Comparison of ENCODE assay signal across 20 cellular contexts in genomic region chr17:29659155-29659554, GRCh38. TPM values are rescaled to one million over a fixed set of nuclear protein-coding genes. Genes with fewer than 3 reads are reported as not detected.
DNase-seq lines count a peak whose midpoint lies in the region; ATAC-seq and TF ChIP-seq lines count a peak whose summit lies in the region.
"Had no signal": no experiment of that assay in that cellular context is flagged by ENCODE, and none has a peak within 500 bp of the region (broad histone marks: within the 10 kb centered on the region; RNA-seq: fewer than 3 reads in every experiment).

No MANE protein-coding gene starts in this region.

- H3K4me3 Mint-ChIP-seq in activated T-cell treated with anti-CD3 and anti-CD28 coated beads, Interleukin-2, amount 50 U/mL, for 24 hours: peak overlapping the region; percentile 55
- H3K4me3 Mint-ChIP-seq: neural crest cell had no signal

- no peaks in the 10 kb centered on the region for H3K9me3 ChIP-seq in psoas muscle
- H3K9me3 ChIP-seq: prostate gland had no signal

- 81 to 95% (median 86%) methylated on average over 2 of the region's 2 CpGs for WGBS in psoas muscle, 3 donors

- peak overlapping the region; percentile 90 for H3K27ac Mint-ChIP-seq in activated T-cell treated with anti-CD3 and anti-CD28 coated beads, Interleukin-2, amount 50 U/mL, for 24 hours
- peak overlapping the region; percentile 34 to 46 for H3K27ac Mint-ChIP-seq in activated naive CD4-positive, alpha-beta T cell treated with anti-CD3 and anti-CD28 coated beads, Interleukin-2, amount 50 U/mL, for 72 hours

- no peaks in the 10 kb centered on the region for H3K9me3 Mint-ChIP-seq in activated T-cell treated with anti-CD3 and anti-CD28 coated beads, Interleukin-2, amount 50 U/mL, for 24 hours
- H3K9me3 Mint-ChIP-seq in activated naive CD4-positive, alpha-beta T cell treated with anti-CD3 and anti-CD28 coated beads, Interleukin-2, amount 50 U/mL, for 72 hours: peaks cover 0 to 5% of the 10 kb centered on the region in 2 donors
- H3K9me3 Mint-ChIP-seq: neural crest cell had no signal

- ATAC-seq in activated naive CD4-positive, alpha-beta T cell treated with anti-CD3 and anti-CD28 coated beads, Interleukin-2, amount 50 U/mL, for 72 hours: peak; percentile 84 to 87
- ATAC-seq in psoas muscle: no peak
- ATAC-seq in GM18867 (IDR thresholded peaks at IDR 0.05; ENCODE audit: unreplicated experiment): no peak
- ATAC-seq in sciatic nerve: no peak

- peaks cover 33% of the 10 kb centered on the region for H3K4me1 ChIP-seq in psoas muscle
- H3K4me1 ChIP-seq: prostate gland had no signal

- intact Hi-C loops in psoas muscle (cut with DNase I): no loop called here
- intact Hi-C loops in sciatic nerve (cut with DNase I): no loop called here

- TF ChIP-seq CTCF in psoas muscle (IDR thresholded peaks at IDR 0.05): no peak

- no peak for DNase-seq in activated T-cell treated with anti-CD3 and anti-CD28 coated beads, Interleukin-2, amount 50 U/mL, for 24 hours
- no peak for DNase-seq in activated T-cell treated with anti-CD3 and anti-CD28 coated beads, Interleukin-2, amount 50 U/mL, for 1 hour
- DNase-seq in H4 (ENCODE audit: low spot score) (peak; percentile 39), psoas muscle (no peak), sciatic nerve (ENCODE audit: low spot score) (no peak), NCI-H1105 treated with DMSO at 0.1 percent for 48 hours (lab: John Stamatoyannopoulos, UW) (no peak)
- no peak for DNase-seq in activated naive CD4-positive, alpha-beta T cell treated with anti-CD3 and anti-CD28 coated beads, Interleukin-2, amount 50 U/mL, for 72 hours (ENCODE audit: low spot score in 2 of 2)
- DNase-seq: activated effector memory CD4-positive, alpha-beta T cell treated with Interleukin-2 at 50 U/mL for 16 hours; brain microvascular endothelial cell; cortex of kidney; GOT3; hypothalamus; NCI-H1417 treated with DMSO at 0.1 percent for 48 hours; NCI-H2171; NCI-H82; T-helper 9 cell had no signal

- no peaks in the 10 kb centered on the region for H3K27me3 Mint-ChIP-seq in activated T-cell treated with anti-CD3 and anti-CD28 coated beads, Interleukin-2, amount 50 U/mL, for 24 hours

- no peak overlapping the region for H3K4me3 ChIP-seq in psoas muscle
- H3K4me3 ChIP-seq: prostate gland, smooth muscle cell had no signal

- H3K4me1 Mint-ChIP-seq in activated T-cell treated with anti-CD3 and anti-CD28 coated beads, Interleukin-2, amount 50 U/mL, for 24 hours (ENCODE audit: low read depth): peaks cover 20% of the 10 kb centered on the region
- H3K4me1 Mint-ChIP-seq: neural crest cell had no signal

- H3K27ac ChIP-seq in psoas muscle: peak overlapping the region; percentile 88
- H3K27ac ChIP-seq: brain microvascular endothelial cell, prostate gland had no signal

- H3K36me3 ChIP-seq in psoas muscle (ENCODE audit: insufficient read depth in 1 of 2, low read depth in 1 of 2): peaks cover 2 to 65% of the 10 kb centered on the region in 2 donors
- H3K36me3 ChIP-seq: brain microvascular endothelial cell, prostate gland had no signal

- peaks cover 73% of the 10 kb centered on the region for H3K36me3 Mint-ChIP-seq in activated T-cell treated with anti-CD3 and anti-CD28 coated beads, Interleukin-2, amount 50 U/mL, for 24 hours (ENCODE audit: low read depth)
- H3K36me3 Mint-ChIP-seq in activated naive CD4-positive, alpha-beta T cell treated with anti-CD3 and anti-CD28 coated beads, Interleukin-2, amount 50 U/mL, for 72 hours: peaks cover 0 to 32% of the 10 kb centered on the region in 2 donors

- no peaks in the 10 kb centered on the region for H3K27me3 ChIP-seq in psoas muscle (ENCODE audit: insufficient read depth in 3 of 3, low read length in 2 of 3)
- H3K27me3 ChIP-seq: brain microvascular endothelial cell had no signal

RNA-seq across cellular contexts. Expression of gene CORO6, which starts 36.4 kb away (rescaled TPM):
- total RNA-seq in H4 (2014; rRNA removed; shearing (Covaris generic)): 0.14 and 1.2 TPM in 2 replicates
- 10 to 100 TPM; 17.3 to 47.3 TPM for total RNA-seq in activated naive CD4-positive, alpha-beta T cell treated with anti-CD3 and anti-CD28 coated beads, Interleukin-2, amount 50 U/mL, for 72 hours
- 100 to 1,000 TPM; 478 to 710 (median 557) TPM for total RNA-seq in psoas muscle
- polyA plus RNA-seq in psoas muscle: 100 to 1,000 TPM; 182 to 495 (median 236) TPM
- 21.5 TPM for total RNA-seq in sciatic nerve

Comparison
In these comparisons a context has a peak if more than half of its experiments do, and no peak if none do; other contexts are left out.
1. ATAC-seq: peak in activated naive CD4-positive, alpha-beta T cell treated with anti-CD3 and anti-CD28 coated beads, Interleukin-2, amount 50 U/mL, for 72 hours (2 of 2); none in psoas muscle (0 of 4), GM18867 (single experiment) and sciatic nerve (single experiment).
2. RNA of gene CORO6, which starts 36.4 kb away (total RNA-seq): 478 to 710 TPM in psoas muscle; 17.3 to 47.3 TPM in activated naive CD4-positive, alpha-beta T cell treated with anti-CD3 and anti-CD28 coated beads, Interleukin-2, amount 50 U/mL, for 72 hours, 21.5 TPM in sciatic nerve (single experiment) and 0.14 to 1.2 TPM in H4; every median in the first group is over 4 times any median in the second.